In the genomic region with DNA sequence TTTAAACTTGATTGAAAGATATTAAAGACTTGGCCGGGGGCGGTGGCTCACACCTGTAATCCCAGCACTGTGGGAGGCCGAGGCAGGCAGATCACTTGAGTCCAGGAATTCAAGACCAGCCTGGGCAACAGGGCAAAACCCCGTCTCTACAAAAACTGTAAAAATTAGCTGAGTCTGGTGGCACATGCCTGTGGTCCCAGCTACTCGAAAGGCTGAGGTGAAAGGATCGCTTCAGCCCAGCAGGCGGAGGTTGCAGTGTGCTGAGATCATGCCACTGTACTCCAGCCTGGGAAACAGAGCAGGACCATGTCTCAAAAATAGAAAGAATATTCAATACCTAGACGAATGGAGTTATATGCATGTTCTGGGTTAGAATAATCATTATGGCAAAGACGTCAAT, we compare ENCODE assay signal across 2 cellular contexts. TPM values are rescaled to one million over a fixed set of nuclear protein-coding genes. Genes with fewer than 3 reads are reported as not detected.
"Had no signal": no experiment of that assay in that cellular context is flagged by ENCODE, and none has a peak within 500 bp of the region (broad histone marks: within the 10 kb centered on the region; RNA-seq: fewer than 3 reads in every experiment).

No MANE protein-coding gene starts in this region.

RNA-seq across cellular contexts. Expression of gene TMEM119, which starts 42.5 kb away (rescaled TPM):
- total RNA-seq: progenitor cell of endocrine pancreas had no signal
- polyA plus RNA-seq: keratinocyte had no signal
